29 cellular contexts compared by ENCODE assay signal in genomic region chr7:71772783-71773182, GRCh38.
"Had no signal": no experiment of that assay in that cellular context is flagged by ENCODE, and none has a peak within 500 bp of the region (broad histone marks: within the 10 kb centered on the region; RNA-seq: fewer than 3 reads in every experiment).

No MANE protein-coding gene starts in this region.

- H3K4me3 Mint-ChIP-seq: naive thymus-derived CD8-positive, alpha-beta T cell; natural killer cell treated with Interleukin-12 subunit alpha and Interleukin-12 subunit beta and Interleukin-15 and Interleukin-18, amount 100 ng/mL, for 72 hours; nephron progenitor cell; neural progenitor cell; stimulated activated effector memory CD8-positive, alpha-beta T cell treated with anti-CD3 and anti-CD28 coated beads, Interleukin-12 subunit alpha, Interleukin-12 subunit beta, amount 100 ng/mL, for 72 hours; stimulated activated naive B cell treated with anti-CD40 and anti-IgM and Interleukin-4, amounts not matched to agents 10 μg/mL and 1 μg/mL and 100 μg/mL, for 72 hours; stimulated activated naive CD8-positive, alpha-beta T cell treated with anti-CD3 and anti-CD28 coated beads, Interleukin-15, Interleukin-2, amounts not matched to agents 100 ng/mL and 50 ng/mL, for 24 hours had no signal

- DNase-seq: naive thymus-derived CD8-positive, alpha-beta T cell; nephron progenitor cell; occipital lobe; ovary; posterior cingulate gyrus; psoas muscle; right cardiac atrium; right lobe of liver; sigmoid colon; small intestine; stimulated activated CD4-positive, alpha-beta T cell treated with anti-CD3 and anti-CD28 coated beads, Interleukin-15, amount 100 ng/mL, for 24 hours; stimulated activated CD4-positive, alpha-beta T cell treated with anti-CD3 and anti-CD28 coated beads, Interleukin-2, amount 100 ng/mL, for 24 hours; stimulated activated CD4-positive, alpha-beta T cell treated with anti-CD3 and anti-CD28 coated beads, Interleukin-2, amount 100 ng/mL, for 48 hours; stimulated activated CD4-positive, alpha-beta T cell treated with anti-CD3 and anti-CD28 coated beads, Interleukin-4, amount 100 ng/mL, for 24 hours; stimulated activated naive B cell treated with anti-CD40 and anti-IgM and Interleukin-4, amounts not matched to agents 10 μg/mL and 1 μg/mL and 100 μg/mL, for 72 hours; stimulated activated naive CD4-positive, alpha-beta T cell treated with Interleukin-2 at 50 U/mL for 16 hours; stomach; thyroid gland; trophoblast cell; upper lobe of left lung; uterus had no signal

- ATAC-seq: naive thymus-derived CD8-positive, alpha-beta T cell; natural killer cell treated with Interleukin-12 subunit alpha and Interleukin-12 subunit beta and Interleukin-15 and Interleukin-18, amount 100 ng/mL, for 72 hours; psoas muscle; right cardiac atrium; right lobe of liver; stimulated activated effector memory CD8-positive, alpha-beta T cell treated with anti-CD3 and anti-CD28 coated beads, Interleukin-12 subunit alpha, Interleukin-12 subunit beta, amount 100 ng/mL, for 72 hours; stimulated activated naive B cell treated with anti-CD40 and anti-IgM and Interleukin-4, amounts not matched to agents 10 μg/mL and 1 μg/mL and 100 μg/mL, for 72 hours had no signal

- H3K79me2 ChIP-seq: parathyroid adenoma had no signal

- H3K9me3 ChIP-seq: ovary, psoas muscle, right lobe of liver, sigmoid colon, thoracic aorta, thyroid gland, tibial nerve, upper lobe of left lung, uterus had no signal

- H3K27me3 ChIP-seq: ovary, right lobe of liver, stomach, thyroid gland, tibial nerve, upper lobe of left lung, uterus had no signal

- H3K9ac ChIP-seq: neural progenitor cell, parathyroid adenoma had no signal

- H3K4me1 Mint-ChIP-seq: naive thymus-derived CD8-positive, alpha-beta T cell; nephron progenitor cell; neural progenitor cell; stimulated activated effector memory CD8-positive, alpha-beta T cell treated with anti-CD3 and anti-CD28 coated beads, Interleukin-12 subunit alpha, Interleukin-12 subunit beta, amount 100 ng/mL, for 72 hours; stimulated activated naive B cell treated with anti-CD40 and anti-IgM and Interleukin-4, amounts not matched to agents 10 μg/mL and 1 μg/mL and 100 μg/mL, for 72 hours had no signal

- H2AFZ ChIP-seq: neural progenitor cell, parathyroid adenoma had no signal

- H3K27me3 Mint-ChIP-seq: natural killer cell treated with Interleukin-12 subunit alpha and Interleukin-12 subunit beta and Interleukin-15 and Interleukin-18, amount 100 ng/mL, for 72 hours; stimulated activated naive B cell treated with anti-CD40 and anti-IgM and Interleukin-4, amounts not matched to agents 10 μg/mL and 1 μg/mL and 100 μg/mL, for 72 hours; stimulated activated naive CD8-positive, alpha-beta T cell treated with anti-CD3 and anti-CD28 coated beads, Interleukin-15, Interleukin-2, amounts not matched to agents 100 ng/mL and 50 ng/mL, for 24 hours had no signal

- H3K36me3 ChIP-seq: neural progenitor cell, ovary, right lobe of liver, sigmoid colon, stomach, thoracic aorta, thyroid gland, tibial nerve, upper lobe of left lung, uterus had no signal

- H3K4me2 ChIP-seq: neural progenitor cell had no signal

- H3K9me3 Mint-ChIP-seq: natural killer cell treated with Interleukin-12 subunit alpha and Interleukin-12 subunit beta and Interleukin-15 and Interleukin-18, amount 100 ng/mL, for 72 hours; nephron progenitor cell; neural progenitor cell; stimulated activated naive B cell treated with anti-CD40 and anti-IgM and Interleukin-4, amounts not matched to agents 10 μg/mL and 1 μg/mL and 100 μg/mL, for 72 hours; stimulated activated naive CD8-positive, alpha-beta T cell treated with anti-CD3 and anti-CD28 coated beads, Interleukin-15, Interleukin-2, amounts not matched to agents 100 ng/mL and 50 ng/mL, for 24 hours had no signal

- H3K36me3 Mint-ChIP-seq: natural killer cell treated with Interleukin-12 subunit alpha and Interleukin-12 subunit beta and Interleukin-15 and Interleukin-18, amount 100 ng/mL, for 72 hours; neural progenitor cell; stimulated activated effector memory CD8-positive, alpha-beta T cell treated with anti-CD3 and anti-CD28 coated beads, Interleukin-12 subunit alpha, Interleukin-12 subunit beta, amount 100 ng/mL, for 72 hours; stimulated activated naive B cell treated with anti-CD40 and anti-IgM and Interleukin-4, amounts not matched to agents 10 μg/mL and 1 μg/mL and 100 μg/mL, for 72 hours had no signal

- H3K4me1 ChIP-seq: neural progenitor cell, parathyroid adenoma, psoas muscle, right lobe of liver, sigmoid colon, stomach, thyroid gland, tibial nerve, upper lobe of left lung, uterus had no signal

- H3K4me3 ChIP-seq: neural progenitor cell, ovary, psoas muscle, right lobe of liver, sigmoid colon, stomach, thoracic aorta, thyroid gland, tibial nerve, upper lobe of left lung, uterus had no signal

- H3K27ac ChIP-seq: neural progenitor cell, ovary, parathyroid adenoma, psoas muscle, right lobe of liver, sigmoid colon, stomach, thoracic aorta, thyroid gland, tibial nerve, upper lobe of left lung, uterus had no signal

- H3K27ac Mint-ChIP-seq: naive thymus-derived CD8-positive, alpha-beta T cell; natural killer cell treated with Interleukin-12 subunit alpha and Interleukin-12 subunit beta and Interleukin-15 and Interleukin-18, amount 100 ng/mL, for 72 hours; nephron progenitor cell; neural progenitor cell; progenitor cell of endocrine pancreas; stimulated activated effector memory CD8-positive, alpha-beta T cell treated with anti-CD3 and anti-CD28 coated beads, Interleukin-12 subunit alpha, Interleukin-12 subunit beta, amount 100 ng/mL, for 72 hours; stimulated activated naive B cell treated with anti-CD40 and anti-IgM and Interleukin-4, amounts not matched to agents 10 μg/mL and 1 μg/mL and 100 μg/mL, for 72 hours; stimulated activated naive CD8-positive, alpha-beta T cell treated with anti-CD3 and anti-CD28 coated beads, Interleukin-15, Interleukin-2, amounts not matched to agents 100 ng/mL and 50 ng/mL, for 24 hours had no signal
